In the genomic region with DNA sequence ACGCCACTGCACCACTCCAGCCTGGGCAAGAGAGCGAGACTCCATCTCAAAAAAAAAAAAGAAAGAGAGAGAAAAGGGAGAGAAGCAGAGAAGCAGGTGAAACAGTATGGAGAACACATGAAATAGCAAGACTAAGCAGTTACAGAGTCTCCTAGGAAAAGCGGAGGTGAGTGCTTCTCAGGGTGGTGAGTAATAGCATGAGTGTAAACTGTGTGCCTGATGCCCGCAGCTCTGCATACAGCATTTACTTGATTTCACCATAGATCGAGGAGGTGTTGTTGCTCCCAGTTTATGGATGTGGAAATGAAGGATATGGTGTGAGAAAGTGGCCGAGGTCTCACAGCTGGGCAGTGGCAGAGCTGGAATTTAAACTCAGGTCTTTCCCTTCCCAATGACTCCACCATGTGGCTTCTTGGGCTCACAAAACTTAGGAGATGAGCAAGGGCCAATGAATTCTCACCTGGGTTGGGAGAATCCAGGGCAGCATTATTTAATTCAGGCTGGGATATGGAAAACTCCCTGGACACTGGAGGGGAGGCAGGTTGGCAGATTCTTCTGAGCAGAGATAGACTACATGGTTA, we compare ENCODE assay signal across 11 cellular contexts. TPM values are rescaled to one million over a fixed set of nuclear protein-coding genes. Genes with fewer than 3 reads are reported as not detected.
"Had no signal": no experiment of that assay in that cellular context is flagged by ENCODE, and none has a peak within 500 bp of the region (broad histone marks: within the 10 kb centered on the region; RNA-seq: fewer than 3 reads in every experiment).

No MANE protein-coding gene starts in this region.

RNA-seq across cellular contexts. Expression of a gene that starts 10.1 kb away (rescaled TPM):
- total RNA-seq: activated CD8-positive, alpha-beta T cell treated with anti-CD3 and anti-CD28 coated beads for 36 hours; colonic mucosa; dermis microvascular lymphatic vessel endothelial cell; kidney; lung microvascular endothelial cell; right atrium auricular region; suprapubic skin; urinary bladder had no signal
- polyA plus RNA-seq: fibroblast of lung; immature natural killer cell; naive thymus-derived CD4-positive, alpha-beta T cell had no signal
